Comparison of ENCODE assay signal across 12 cellular contexts in genomic region chr3:188929138-188929537, GRCh38.
DNase-seq lines count a peak whose midpoint lies in the region; ATAC-seq and TF ChIP-seq lines count a peak whose summit lies in the region.
"Had no signal": no experiment of that assay in that cellular context is flagged by ENCODE, and none has a peak within 500 bp of the region (broad histone marks: within the 10 kb centered on the region; RNA-seq: fewer than 3 reads in every experiment).

No MANE protein-coding gene starts in this region.

- peaks cover 2% of the 10 kb centered on the region for H3K4me1 Mint-ChIP-seq in activated CD8-positive, alpha-beta T cell treated with anti-CD3 and anti-CD28 coated beads for 36 hours (ENCODE audit: low read depth)

- no peak overlapping the region for H3K27ac ChIP-seq in C4-2B
- H3K27ac ChIP-seq: neutrophil, SK-N-MC had no signal

- H3K9me3 Mint-ChIP-seq in activated CD8-positive, alpha-beta T cell treated with anti-CD3 and anti-CD28 coated beads for 36 hours = no peaks in the 10 kb centered on the region

- no peaks in the 10 kb centered on the region for H3K36me3 Mint-ChIP-seq in activated CD8-positive, alpha-beta T cell treated with anti-CD3 and anti-CD28 coated beads for 36 hours (ENCODE audit: low read depth)

- TF ChIP-seq CTCF in C4-2B (conservative IDR thresholded peaks at IDR 0.05) = peak; percentile 52
- peak; percentile 8 for TF ChIP-seq CTCF in cardiac fibroblast (IDR thresholded peaks at IDR 0.05; ENCODE audit: low read depth, low read length)
- TF ChIP-seq CTCF in activated CD8-positive, alpha-beta T cell treated with anti-CD3 and anti-CD28 coated beads for 36 hours (IDR thresholded peaks at IDR 0.05) = no peak

- no peak overlapping the region for H3K27ac Mint-ChIP-seq in activated CD8-positive, alpha-beta T cell treated with anti-CD3 and anti-CD28 coated beads for 36 hours

- no peak for TF ChIP-seq EP300 in Ishikawa (IDR thresholded peaks at IDR 0.05; ENCODE audit: borderline replicate concordance)

- no peak overlapping the region for H3K4me3 ChIP-seq in cardiac fibroblast (replicated peaks in 1 of 2; ENCODE audit: low read depth in 2 of 2, low read length in 2 of 2)
- H3K4me3 ChIP-seq: SK-N-MC had no signal

- CTCF ChIA-PET in activated CD8-positive, alpha-beta T cell treated with anti-CD3 and anti-CD28 coated beads for 36 hours (lab: Charles Lee) = no interaction called here

- POLR2A ChIA-PET in activated CD8-positive, alpha-beta T cell treated with anti-CD3 and anti-CD28 coated beads for 36 hours (lab: Charles Lee) = interaction anchor here (1.0 kb wide), 1 partner anchor 12 kb away, joined by 3 read pairs; no protein-coding TSS in a partner anchor

- peak; percentile 60 for TF ChIP-seq RAD21 in Ishikawa (IDR thresholded peaks at IDR 0.05; ENCODE audit: low read depth)

- intact Hi-C loops in activated CD8-positive, alpha-beta T cell treated with anti-CD3 and anti-CD28 coated beads for 36 hours (cut with micrococcal nuclease) = no loop called here

- H3K27me3 Mint-ChIP-seq in activated CD8-positive, alpha-beta T cell treated with anti-CD3 and anti-CD28 coated beads for 36 hours = no peaks in the 10 kb centered on the region

- peak in 1 of 2 donors; percentile 32 for DNase-seq in cardiac fibroblast (ENCODE audit: low read depth in 2 of 2)
- DNase-seq in left kidney (ENCODE audit: low read depth, low spot score) = peak; percentile 75
- DNase-seq in activated CD8-positive, alpha-beta T cell treated with anti-CD3 and anti-CD28 coated beads for 36 hours = no peak
- DNase-seq in mucosa of gallbladder (ENCODE audit: low spot score) = no peak
- DNase-seq in SKM-1 treated with dmso at 0.1 percent for 144 hours (lab: John Stamatoyannopoulos, UW; ENCODE audit: unreplicated experiment) = no peak
- no peak for DNase-seq in hepatic stellate cell (ENCODE audit: low spot score)
- DNase-seq: head of caudate nucleus, NCI-H446 had no signal

- H3K4me3 Mint-ChIP-seq in activated CD8-positive, alpha-beta T cell treated with anti-CD3 and anti-CD28 coated beads for 36 hours = no peak overlapping the region

- ATAC-seq in activated CD8-positive, alpha-beta T cell treated with anti-CD3 and anti-CD28 coated beads for 36 hours = no peak

TF ChIP-seq in Ishikawa, 13 proteins besides CTCF, POLR2A, EP300 and RAD21:
- no peak for TF ChIP-seq REST (IDR thresholded peaks at IDR 0.05; ENCODE audit: low read depth)
- no peak for TF ChIP-seq TEAD4 (IDR thresholded peaks at IDR 0.05)
- TF ChIP-seq CREB1 (IDR thresholded peaks at IDR 0.05; ENCODE audit: low read depth) = no peak
- TF ChIP-seq EGR1 (IDR thresholded peaks at IDR 0.05) = no peak
- no peak for TF ChIP-seq TAF1 (IDR thresholded peaks at IDR 0.05; ENCODE audit: low read depth)
- no peak for TF ChIP-seq ZBTB7A (IDR thresholded peaks at IDR 0.05; ENCODE audit: low read depth)
- TF ChIP-seq NFIC (IDR thresholded peaks at IDR 0.05) = no peak
- no peak for TF ChIP-seq USF1 (IDR thresholded peaks at IDR 0.05)
- no peak for TF ChIP-seq YY1 (IDR thresholded peaks at IDR 0.05; ENCODE audit: low read depth)
- no peak for TF ChIP-seq MAX (IDR thresholded peaks at IDR 0.05)
- no peak for TF ChIP-seq TCF12 (IDR thresholded peaks at IDR 0.05; ENCODE audit: low read depth)
- TF ChIP-seq FOXM1 (IDR thresholded peaks at IDR 0.05; ENCODE audit: borderline replicate concordance, low read depth) = no peak
- no peak for TF ChIP-seq CEBPB (IDR thresholded peaks at IDR 0.05)
TF ChIP-seq in Ishikawa: peak in this region for 0.
